Comparison of ENCODE assay signal across 8 cellular contexts in the genomic region with DNA sequence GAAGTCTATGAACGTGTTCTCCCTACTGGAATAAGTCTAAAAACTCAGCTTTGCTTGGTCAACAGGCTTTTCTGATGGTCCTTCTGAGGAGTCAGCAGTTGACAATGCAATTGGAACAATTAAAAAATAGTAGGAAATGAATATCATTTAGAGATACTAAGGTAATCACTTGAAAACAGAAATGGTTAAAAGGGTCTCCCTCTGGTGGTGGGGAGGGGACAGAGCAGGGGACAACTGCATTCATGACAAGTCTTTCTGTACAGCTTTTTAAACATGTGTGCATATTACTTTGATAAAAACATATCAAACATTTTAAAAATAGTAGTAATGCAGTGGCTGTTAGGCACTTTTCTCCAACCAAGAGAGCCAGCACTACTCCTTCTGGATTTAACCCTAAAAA.
DNase-seq lines count a peak whose midpoint lies in the region; ATAC-seq and TF ChIP-seq lines count a peak whose summit lies in the region.

No MANE protein-coding gene starts in this region.

- DNase-seq in left ventricle myocardium inferior, result no peak
- DNase-seq in right cardiac atrium, result no peak
- peak; percentile 5 for DNase-seq in astrocyte of the spinal cord (ENCODE audit: low read depth, low spot score)
- DNase-seq in osteoblast (ENCODE audit: insufficient read length, low spot score, missing footprints), result peak; percentile 14
- no peak for DNase-seq in upper lobe of left lung
- DNase-seq in left lung, result no peak

- H3K9me3 ChIP-seq in left ventricle myocardium inferior (replicated peaks) (no peaks in the 10 kb centered on the region), right cardiac atrium (ENCODE audit: control insufficient read depth, low read length) (no peaks in the 10 kb centered on the region), osteoblast (ENCODE audit: low read depth, low read length) (no peaks in the 10 kb centered on the region), upper lobe of left lung (no peaks in the 10 kb centered on the region), left lung (no peaks in the 10 kb centered on the region)

- H3K4me3 ChIP-seq in left ventricle myocardium inferior (no peak overlapping the region), right cardiac atrium (ENCODE audit: low read length) (no peak overlapping the region), astrocyte of the spinal cord (ENCODE audit: low read depth, low read length) (no peak overlapping the region), osteoblast (ENCODE audit: insufficient read depth, low read length) (no peak overlapping the region), upper lobe of left lung (no peak overlapping the region), left lung (no peak overlapping the region)

- H3K27ac ChIP-seq in left ventricle myocardium inferior (replicated peaks) (no peak overlapping the region), right cardiac atrium (ENCODE audit: low read length) (no peak overlapping the region), osteoblast (ENCODE audit: low read depth, low read length) (no peak overlapping the region), upper lobe of left lung (no peak overlapping the region), left lung (no peak overlapping the region)

- WGBS in right cardiac atrium, result 82% methylated on average over 1 of the region's 1 CpG
- 93 to 97% methylated on average over 1 of the region's 1 CpG for WGBS in upper lobe of left lung, 2 donors

- ATAC-seq in right cardiac atrium (no peak), upper lobe of left lung (ENCODE audit: low FRiP score in 2 of 2) (no peak), GM18520 (IDR thresholded peaks at IDR 0.05; ENCODE audit: unreplicated experiment) (no peak), left lung (no peak)

- no peak overlapping the region for H3K4me2 ChIP-seq in osteoblast (ENCODE audit: insufficient read depth, low read length)

- H3K27me3 ChIP-seq in left ventricle myocardium inferior (ENCODE audit: low read depth) (no peaks in the 10 kb centered on the region), right cardiac atrium (ENCODE audit: control insufficient read depth, insufficient read depth) (no peaks in the 10 kb centered on the region), osteoblast (ENCODE audit: insufficient read depth, low read length) (no peaks in the 10 kb centered on the region), upper lobe of left lung (no peaks in the 10 kb centered on the region), left lung (no peaks in the 10 kb centered on the region)

- TF ChIP-seq EP300 in Ishikawa (IDR thresholded peaks at IDR 0.05; ENCODE audit: borderline replicate concordance) (no peak), upper lobe of left lung (IDR thresholded peaks at IDR 0.05) (no peak)

- intact Hi-C loops in left ventricle myocardium inferior (cut with micrococcal nuclease) (no loop called here), right cardiac atrium (cut with DNase I) (no loop called here), left lung (cut with DNase I) (no loop called here)

- no peaks in the 10 kb centered on the region for H3K4me1 ChIP-seq in left ventricle myocardium inferior
- no peaks in the 10 kb centered on the region for H3K4me1 ChIP-seq in right cardiac atrium (ENCODE audit: control insufficient read depth, insufficient read depth, low read length)
- no peaks in the 10 kb centered on the region for H3K4me1 ChIP-seq in osteoblast (ENCODE audit: insufficient read depth, low read length)
- no peaks in the 10 kb centered on the region for H3K4me1 ChIP-seq in upper lobe of left lung
- H3K4me1 ChIP-seq in left lung, result no peaks in the 10 kb centered on the region

- TF ChIP-seq POLR2A in upper lobe of left lung (IDR thresholded peaks at IDR 0.05), result no peak

- no peaks in the 10 kb centered on the region for H4K20me1 ChIP-seq in osteoblast (ENCODE audit: insufficient read depth, low read length)

- H3K36me3 ChIP-seq in left ventricle myocardium inferior (no peaks in the 10 kb centered on the region), osteoblast (ENCODE audit: insufficient read depth, low read length) (no peaks in the 10 kb centered on the region), upper lobe of left lung (no peaks in the 10 kb centered on the region), left lung (no peaks in the 10 kb centered on the region)

- in situ Hi-C loops in astrocyte of the spinal cord (cut with HindIII; ENCODE audit: low sequenced_read_pairs), result no loop called here

- TF ChIP-seq RAD21 in Ishikawa (IDR thresholded peaks at IDR 0.05; ENCODE audit: low read depth), result peak; percentile 54

- H2AFZ ChIP-seq in osteoblast (ENCODE audit: low read length), result no peak overlapping the region

- TF ChIP-seq CTCF in left ventricle myocardium inferior (IDR thresholded peaks at IDR 0.05; ENCODE audit: borderline replicate concordance) (peak; percentile 63), astrocyte of the spinal cord (IDR thresholded peaks at IDR 0.05; ENCODE audit: low read depth, low read length) (peak; percentile 56), osteoblast (IDR thresholded peaks at IDR 0.05; ENCODE audit: extremely low read depth, low read depth, low read length) (peak; percentile 37), upper lobe of left lung (IDR thresholded peaks at IDR 0.05) (peak in 3 of 6 experiments; percentile 23 to 32 (median 25)), left lung (IDR thresholded peaks at IDR 0.05) (no peak)

- H3K79me2 ChIP-seq in osteoblast (ENCODE audit: insufficient read depth, low read length), result no peaks in the 10 kb centered on the region

TF ChIP-seq in Ishikawa, 13 proteins besides CTCF, POLR2A, EP300 and RAD21:
- TF ChIP-seq TCF12 (IDR thresholded peaks at IDR 0.05; ENCODE audit: low read depth) (no peak), CEBPB (IDR thresholded peaks at IDR 0.05) (no peak), EGR1 (IDR thresholded peaks at IDR 0.05) (no peak), TAF1 (IDR thresholded peaks at IDR 0.05; ENCODE audit: low read depth) (no peak), CREB1 (IDR thresholded peaks at IDR 0.05; ENCODE audit: low read depth) (no peak), NFIC (IDR thresholded peaks at IDR 0.05) (no peak), FOXM1 (IDR thresholded peaks at IDR 0.05; ENCODE audit: borderline replicate concordance, low read depth) (no peak), YY1 (IDR thresholded peaks at IDR 0.05; ENCODE audit: low read depth) (no peak), TEAD4 (IDR thresholded peaks at IDR 0.05) (no peak), ZBTB7A (IDR thresholded peaks at IDR 0.05; ENCODE audit: low read depth) (no peak)
- TF ChIP-seq, protein P1, sequence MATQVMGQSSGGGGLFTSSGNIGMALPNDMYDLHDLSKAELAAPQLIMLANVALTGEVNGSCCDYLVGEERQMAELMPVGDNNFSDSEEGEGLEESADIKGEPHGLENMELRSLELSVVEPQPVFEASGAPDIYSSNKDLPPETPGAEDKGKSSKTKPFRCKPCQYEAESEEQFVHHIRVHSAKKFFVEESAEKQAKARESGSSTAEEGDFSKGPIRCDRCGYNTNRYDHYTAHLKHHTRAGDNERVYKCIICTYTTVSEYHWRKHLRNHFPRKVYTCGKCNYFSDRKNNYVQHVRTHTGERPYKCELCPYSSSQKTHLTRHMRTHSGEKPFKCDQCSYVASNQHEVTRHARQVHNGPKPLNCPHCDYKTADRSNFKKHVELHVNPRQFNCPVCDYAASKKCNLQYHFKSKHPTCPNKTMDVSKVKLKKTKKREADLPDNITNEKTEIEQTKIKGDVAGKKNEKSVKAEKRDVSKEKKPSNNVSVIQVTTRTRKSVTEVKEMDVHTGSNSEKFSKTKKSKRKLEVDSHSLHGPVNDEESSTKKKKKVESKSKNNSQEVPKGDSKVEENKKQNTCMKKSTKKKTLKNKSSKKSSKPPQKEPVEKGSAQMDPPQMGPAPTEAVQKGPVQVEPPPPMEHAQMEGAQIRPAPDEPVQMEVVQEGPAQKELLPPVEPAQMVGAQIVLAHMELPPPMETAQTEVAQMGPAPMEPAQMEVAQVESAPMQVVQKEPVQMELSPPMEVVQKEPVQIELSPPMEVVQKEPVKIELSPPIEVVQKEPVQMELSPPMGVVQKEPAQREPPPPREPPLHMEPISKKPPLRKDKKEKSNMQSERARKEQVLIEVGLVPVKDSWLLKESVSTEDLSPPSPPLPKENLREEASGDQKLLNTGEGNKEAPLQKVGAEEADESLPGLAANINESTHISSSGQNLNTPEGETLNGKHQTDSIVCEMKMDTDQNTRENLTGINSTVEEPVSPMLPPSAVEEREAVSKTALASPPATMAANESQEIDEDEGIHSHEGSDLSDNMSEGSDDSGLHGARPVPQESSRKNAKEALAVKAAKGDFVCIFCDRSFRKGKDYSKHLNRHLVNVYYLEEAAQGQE (IDR thresholded peaks at IDR 0.05; ENCODE audit: low read depth), result no peak
- TF ChIP-seq, protein P2, sequence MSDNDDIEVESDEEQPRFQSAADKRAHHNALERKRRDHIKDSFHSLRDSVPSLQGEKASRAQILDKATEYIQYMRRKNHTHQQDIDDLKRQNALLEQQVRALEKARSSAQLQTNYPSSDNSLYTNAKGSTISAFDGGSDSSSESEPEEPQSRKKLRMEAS (IDR thresholded peaks at IDR 0.05), result no peak
- TF ChIP-seq, protein P3, sequence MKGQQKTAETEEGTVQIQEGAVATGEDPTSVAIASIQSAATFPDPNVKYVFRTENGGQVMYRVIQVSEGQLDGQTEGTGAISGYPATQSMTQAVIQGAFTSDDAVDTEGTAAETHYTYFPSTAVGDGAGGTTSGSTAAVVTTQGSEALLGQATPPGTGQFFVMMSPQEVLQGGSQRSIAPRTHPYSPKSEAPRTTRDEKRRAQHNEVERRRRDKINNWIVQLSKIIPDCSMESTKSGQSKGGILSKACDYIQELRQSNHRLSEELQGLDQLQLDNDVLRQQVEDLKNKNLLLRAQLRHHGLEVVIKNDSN (IDR thresholded peaks at IDR 0.05), result no peak

Comparison
In these comparisons a context has a peak if more than half of its experiments do, and no peak if none do; other contexts are left out.
1. DNase-seq: peak in astrocyte of the spinal cord (single experiment) and osteoblast (single experiment); none in left ventricle myocardium inferior (single experiment), right cardiac atrium (0 of 3), upper lobe of left lung (0 of 2) and left lung (0 of 2).
2. CTCF ChIP-seq: peak in left ventricle myocardium inferior (single experiment), astrocyte of the spinal cord (single experiment) and osteoblast (single experiment); none in left lung (0 of 2).